In genomic region chr13:35824825-35825224, GRCh38 we compare ENCODE assay signal across 2 cellular contexts.
TF ChIP-seq lines count a peak whose summit lies in the region.

No MANE protein-coding gene starts in this region.

TF ChIP-seq in IMR-90, 13 proteins besides CTCF, POLR2A, EP300 and RAD21:
- no peak for TF ChIP-seq ELK1 (IDR thresholded peaks at IDR 0.05; ENCODE audit: borderline replicate concordance, low read depth, low read length)
- TF ChIP-seq NFE2L2 (IDR thresholded peaks at IDR 0.05; ENCODE audit: low read depth, low read length), result no peak
- no peak for TF ChIP-seq MAFK (IDR thresholded peaks at IDR 0.05; ENCODE audit: low read depth, low read length)
- TF ChIP-seq MAZ (IDR thresholded peaks at IDR 0.05; ENCODE audit: borderline replicate concordance, low read depth, low read length), result no peak
- no peak for TF ChIP-seq CEBPB (IDR thresholded peaks at IDR 0.05; ENCODE audit: low read depth, low read length)
- TF ChIP-seq BHLHE40 (IDR thresholded peaks at IDR 0.05; ENCODE audit: low read depth, low read length), result no peak
- no peak for TF ChIP-seq CHD1 (IDR thresholded peaks at IDR 0.05; ENCODE audit: low read depth, low read length)
- TF ChIP-seq MXI1 (IDR thresholded peaks at IDR 0.05; ENCODE audit: borderline replicate concordance, low read depth, low read length), result no peak
- TF ChIP-seq SMC3 (IDR thresholded peaks at IDR 0.05; ENCODE audit: low read depth, low read length), result no peak
- no peak for TF ChIP-seq RCOR1 (IDR thresholded peaks at IDR 0.05; ENCODE audit: insufficient replicate concordance, low read length)
- no peak for TF ChIP-seq RFX5 (IDR thresholded peaks at IDR 0.05; ENCODE audit: low read depth, low read length)
- TF ChIP-seq USF2 (IDR thresholded peaks at IDR 0.05; ENCODE audit: low read depth, low read length), result no peak
- no peak for TF ChIP-seq FOS (IDR thresholded peaks at IDR 0.05; ENCODE audit: low read depth, low read length)
TF ChIP-seq in IMR-90: peak in this region for 0.

TF ChIP-seq in WTC11, 78 proteins besides CTCF, POLR2A, EP300 and RAD21 (continued from another document):
- TF ChIP-seq USF1 (CRISPR knock-in tag; IDR thresholded peaks at IDR 0.05), result no peak
- TF ChIP-seq NFYB (CRISPR knock-in tag; conservative IDR thresholded peaks at IDR 0.05; ENCODE audit: low read depth), result no peak
- TF ChIP-seq IRF2 (CRISPR knock-in tag; IDR thresholded peaks at IDR 0.05; ENCODE audit: borderline replicate concordance, low read depth), result no peak
- TF ChIP-seq, protein P1, sequence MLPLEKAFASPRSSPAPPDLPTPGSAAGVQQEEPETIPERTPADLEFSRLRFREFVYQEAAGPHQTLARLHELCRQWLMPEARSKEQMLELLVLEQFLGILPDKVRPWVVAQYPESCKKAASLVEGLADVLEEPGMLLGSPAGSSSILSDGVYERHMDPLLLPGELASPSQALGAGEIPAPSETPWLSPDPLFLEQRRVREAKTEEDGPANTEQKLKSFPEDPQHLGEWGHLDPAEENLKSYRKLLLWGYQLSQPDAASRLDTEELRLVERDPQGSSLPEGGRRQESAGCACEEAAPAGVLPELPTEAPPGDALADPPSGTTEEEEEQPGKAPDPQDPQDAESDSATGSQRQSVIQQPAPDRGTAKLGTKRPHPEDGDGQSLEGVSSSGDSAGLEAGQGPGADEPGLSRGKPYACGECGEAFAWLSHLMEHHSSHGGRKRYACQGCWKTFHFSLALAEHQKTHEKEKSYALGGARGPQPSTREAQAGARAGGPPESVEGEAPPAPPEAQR (CRISPR knock-in tag; IDR thresholded peaks at IDR 0.05), result no peak
- TF ChIP-seq, protein P2, sequence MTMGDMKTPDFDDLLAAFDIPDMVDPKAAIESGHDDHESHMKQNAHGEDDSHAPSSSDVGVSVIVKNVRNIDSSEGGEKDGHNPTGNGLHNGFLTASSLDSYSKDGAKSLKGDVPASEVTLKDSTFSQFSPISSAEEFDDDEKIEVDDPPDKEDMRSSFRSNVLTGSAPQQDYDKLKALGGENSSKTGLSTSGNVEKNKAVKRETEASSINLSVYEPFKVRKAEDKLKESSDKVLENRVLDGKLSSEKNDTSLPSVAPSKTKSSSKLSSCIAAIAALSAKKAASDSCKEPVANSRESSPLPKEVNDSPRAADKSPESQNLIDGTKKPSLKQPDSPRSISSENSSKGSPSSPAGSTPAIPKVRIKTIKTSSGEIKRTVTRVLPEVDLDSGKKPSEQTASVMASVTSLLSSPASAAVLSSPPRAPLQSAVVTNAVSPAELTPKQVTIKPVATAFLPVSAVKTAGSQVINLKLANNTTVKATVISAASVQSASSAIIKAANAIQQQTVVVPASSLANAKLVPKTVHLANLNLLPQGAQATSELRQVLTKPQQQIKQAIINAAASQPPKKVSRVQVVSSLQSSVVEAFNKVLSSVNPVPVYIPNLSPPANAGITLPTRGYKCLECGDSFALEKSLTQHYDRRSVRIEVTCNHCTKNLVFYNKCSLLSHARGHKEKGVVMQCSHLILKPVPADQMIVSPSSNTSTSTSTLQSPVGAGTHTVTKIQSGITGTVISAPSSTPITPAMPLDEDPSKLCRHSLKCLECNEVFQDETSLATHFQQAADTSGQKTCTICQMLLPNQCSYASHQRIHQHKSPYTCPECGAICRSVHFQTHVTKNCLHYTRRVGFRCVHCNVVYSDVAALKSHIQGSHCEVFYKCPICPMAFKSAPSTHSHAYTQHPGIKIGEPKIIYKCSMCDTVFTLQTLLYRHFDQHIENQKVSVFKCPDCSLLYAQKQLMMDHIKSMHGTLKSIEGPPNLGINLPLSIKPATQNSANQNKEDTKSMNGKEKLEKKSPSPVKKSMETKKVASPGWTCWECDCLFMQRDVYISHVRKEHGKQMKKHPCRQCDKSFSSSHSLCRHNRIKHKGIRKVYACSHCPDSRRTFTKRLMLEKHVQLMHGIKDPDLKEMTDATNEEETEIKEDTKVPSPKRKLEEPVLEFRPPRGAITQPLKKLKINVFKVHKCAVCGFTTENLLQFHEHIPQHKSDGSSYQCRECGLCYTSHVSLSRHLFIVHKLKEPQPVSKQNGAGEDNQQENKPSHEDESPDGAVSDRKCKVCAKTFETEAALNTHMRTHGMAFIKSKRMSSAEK (CRISPR knock-in tag; IDR thresholded peaks at IDR 0.05; ENCODE audit: borderline replicate concordance), result no peak
- TF ChIP-seq ZNF138 (CRISPR knock-in tag; conservative IDR thresholded peaks at IDR 0.05), result no peak
- no peak for TF ChIP-seq MYBL2 (CRISPR knock-in tag; IDR thresholded peaks at IDR 0.05)
- TF ChIP-seq, protein P3, sequence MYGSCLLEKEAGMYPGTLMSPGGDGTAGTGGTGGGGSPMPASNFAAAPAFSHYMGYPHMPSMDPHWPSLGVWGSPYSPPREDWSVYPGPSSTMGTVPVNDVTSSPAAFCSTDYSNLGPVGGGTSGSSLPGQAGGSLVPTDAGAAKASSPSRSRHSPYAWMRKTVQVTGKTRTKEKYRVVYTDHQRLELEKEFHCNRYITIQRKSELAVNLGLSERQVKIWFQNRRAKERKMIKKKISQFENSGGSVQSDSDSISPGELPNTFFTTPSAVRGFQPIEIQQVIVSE (CRISPR knock-in tag; IDR thresholded peaks at IDR 0.05; ENCODE audit: borderline replicate concordance), result no peak
- TF ChIP-seq ELF4 (CRISPR knock-in tag; IDR thresholded peaks at IDR 0.05; ENCODE audit: low read depth), result no peak
